ENCODE assay signal across 23 cellular contexts in the genomic region with DNA sequence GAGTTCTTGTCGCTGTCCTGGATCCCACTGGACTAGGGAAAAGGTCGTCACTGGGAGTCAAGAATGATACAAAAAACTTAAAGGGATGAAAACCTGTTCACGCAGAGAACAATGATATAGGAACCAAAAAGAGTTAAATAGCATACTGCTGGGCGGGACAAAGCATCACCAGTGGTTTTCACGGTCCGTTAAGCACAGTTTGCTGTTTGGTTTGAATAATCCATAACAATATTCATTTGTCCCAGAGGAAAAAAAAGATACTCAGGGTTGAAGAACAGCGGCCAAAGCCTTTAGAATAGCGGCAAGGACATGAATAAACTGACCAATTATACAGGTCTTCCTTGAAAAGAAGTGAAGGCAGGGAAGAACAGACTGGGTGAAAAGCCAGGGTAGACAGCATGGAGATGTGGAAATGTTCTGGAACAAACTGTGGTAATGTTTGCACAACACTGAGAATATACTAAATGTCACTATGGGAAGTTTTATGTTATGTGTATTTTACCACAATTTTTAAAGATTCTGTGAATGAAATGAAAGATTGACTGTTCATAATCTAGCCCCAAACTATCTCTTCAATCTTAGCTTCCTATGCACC.
DNase-seq lines count a peak whose midpoint lies in the region; ATAC-seq and TF ChIP-seq lines count a peak whose summit lies in the region.
"Had no signal": no experiment of that assay in that cellular context is flagged by ENCODE, and none has a peak within 500 bp of the region (broad histone marks: within the 10 kb centered on the region; RNA-seq: fewer than 3 reads in every experiment).

No MANE protein-coding gene starts in this region.

- H3K27ac ChIP-seq in prostate gland (peak overlapping the region; percentile 23 to 71), Peyer's patch (no peak overlapping the region)
- H3K27ac ChIP-seq: A549, esophagus muscularis mucosa, left lung, spleen, suprapubic skin, vagina had no signal

- H3K4me1 Mint-ChIP-seq in activated naive CD4-positive, alpha-beta T cell treated with anti-CD3 and anti-CD28 coated beads, Interleukin-2, amount 10 ng/mL, durations not matched to agents 7 days and 5 days: no peaks in the 10 kb centered on the region
- H3K4me1 Mint-ChIP-seq: CD14-positive monocyte had no signal

- TF ChIP-seq CTCF in prostate gland (IDR thresholded peaks at IDR 0.05) (no peak), Peyer's patch (IDR thresholded peaks at IDR 0.05) (no peak)

- WGBS in prostate gland: 72% methylated on average over 8 of the region's 8 CpGs

- peaks cover 2 to 4% of the 10 kb centered on the region in 2 donors for H3K36me3 ChIP-seq in prostate gland
- H3K36me3 ChIP-seq in Peyer's patch: peaks cover 0 to 75% (median 0%) of the 10 kb centered on the region in 3 donors

- intact Hi-C loops in prostate gland (cut with DNase I): no loop called here

- H3K4me3 ChIP-seq in prostate gland: no peak overlapping the region
- H3K4me3 ChIP-seq in Peyer's patch: no peak overlapping the region
- H3K4me3 ChIP-seq: A549, esophagus muscularis mucosa, left lung, spleen, suprapubic skin, vagina had no signal

- DNase-seq in NCI-H1417 (lab: John Stamatoyannopoulos, UW) (peak; percentile 26 to 85 (median 40)), NCI-H1417 treated with DMSO at 0.1 percent for 48 hours (lab: John Stamatoyannopoulos, UW) (no peak), NCI-H1694 (lab: John Stamatoyannopoulos, UW) (peak; percentile 28), astrocyte of the hippocampus (ENCODE audit: low read depth, low spot score) (peak; percentile 37), prostate gland (ENCODE audit: low spot score) (no peak), Peyer's patch (no peak)
- no peak for DNase-seq in activated naive CD4-positive, alpha-beta T cell treated with anti-CD3 and anti-CD28 coated beads, Interleukin-2, amount 10 ng/mL, durations not matched to agents 7 days and 5 days
- DNase-seq: activated gamma-delta T cell treated with Interleukin-2 at 50 U/mL for 16 hours; amygdala; head of caudate nucleus; NCI-H1092 treated with DMSO at 0.1 percent for 48 hours; NCI-H510A treated with DMSO at 0.1 percent for 48 hours; SHP77 treated with DMSO at 0.1 percent for 48 hours; spleen; stimulated activated CD4-positive, alpha-beta T cell treated with anti-CD3 and anti-CD28 coated beads, Interleukin-4, amount 100 ng/mL, for 4 hours; T-helper 1 cell had no signal

- ATAC-seq in GM21515 (IDR thresholded peaks at IDR 0.05; ENCODE audit: unreplicated experiment): no peak
- ATAC-seq: A549, left lung had no signal

- H3K27me3 Mint-ChIP-seq in activated naive CD4-positive, alpha-beta T cell treated with anti-CD3 and anti-CD28 coated beads, Interleukin-2, amount 10 ng/mL, durations not matched to agents 7 days and 5 days: no peaks in the 10 kb centered on the region

- CTCF ChIA-PET in activated naive CD4-positive, alpha-beta T cell treated with anti-CD3 and anti-CD28 coated beads, Interleukin-2, amount 10 ng/mL, durations not matched to agents 7 days and 5 days (lab: Charles Lee): no interaction called here

- no peak overlapping the region for H3K27ac Mint-ChIP-seq in activated naive CD4-positive, alpha-beta T cell treated with anti-CD3 and anti-CD28 coated beads, Interleukin-2, amount 10 ng/mL, durations not matched to agents 7 days and 5 days

- H3K27me3 ChIP-seq in prostate gland (replicated peaks; ENCODE audit: insufficient read depth) (no peaks in the 10 kb centered on the region), Peyer's patch (no peaks in the 10 kb centered on the region)
- H3K27me3 ChIP-seq: esophagus muscularis mucosa, left lung, spleen, suprapubic skin, vagina had no signal

- H3K9me3 Mint-ChIP-seq in activated naive CD4-positive, alpha-beta T cell treated with anti-CD3 and anti-CD28 coated beads, Interleukin-2, amount 10 ng/mL, durations not matched to agents 7 days and 5 days: no peaks in the 10 kb centered on the region

- no peak for TF ChIP-seq POLR2A in prostate gland (IDR thresholded peaks at IDR 0.05)
- no peak for TF ChIP-seq POLR2A in Peyer's patch (IDR thresholded peaks at IDR 0.05)

- no peak overlapping the region for H3K4me3 Mint-ChIP-seq in activated naive CD4-positive, alpha-beta T cell treated with anti-CD3 and anti-CD28 coated beads, Interleukin-2, amount 10 ng/mL, durations not matched to agents 7 days and 5 days
- H3K4me3 Mint-ChIP-seq: CD14-positive monocyte had no signal

- H3K36me3 Mint-ChIP-seq in activated naive CD4-positive, alpha-beta T cell treated with anti-CD3 and anti-CD28 coated beads, Interleukin-2, amount 10 ng/mL, durations not matched to agents 7 days and 5 days: peaks cover 55% of the 10 kb centered on the region

- H3K9me3 ChIP-seq in prostate gland (no peaks in the 10 kb centered on the region), Peyer's patch (no peaks in the 10 kb centered on the region)
- H3K9me3 ChIP-seq: A549, esophagus muscularis mucosa, left lung, spleen, suprapubic skin, vagina had no signal

- peaks cover 5% of the 10 kb centered on the region for H3K4me1 ChIP-seq in prostate gland (replicated peaks)
- no peaks in the 10 kb centered on the region for H3K4me1 ChIP-seq in Peyer's patch
- H3K4me1 ChIP-seq: A549 had no signal

Comparison
In these comparisons a context has a peak if more than half of its experiments do, and no peak if none do; other contexts are left out.
1. DNase-seq: peak in NCI-H1417 (3 of 3), NCI-H1694 (single experiment) and astrocyte of the hippocampus (single experiment); none in NCI-H1417 treated with DMSO at 0.1 percent for 48 hours (single experiment), prostate gland (single experiment), activated naive CD4-positive, alpha-beta T cell treated with anti-CD3 and anti-CD28 coated beads, Interleukin-2, amount 10 ng/mL, durations not matched to agents 7 days and 5 days (single experiment) and Peyer's patch (0 of 3).
2. H3K27ac ChIP-seq: peak in prostate gland (2 of 2); none in Peyer's patch (0 of 4).